8 cellular contexts compared by ENCODE assay signal in genomic region chr14:21068521-21069387, GRCh38. TPM values are rescaled to one million over a fixed set of nuclear protein-coding genes. Genes with fewer than 3 reads are reported as not detected.
DNase-seq lines count a peak whose midpoint lies in the region; ATAC-seq, FAIRE-seq and TF ChIP-seq lines count a peak whose summit lies in the region.

No MANE protein-coding gene starts in this region.

- H3K9me3 ChIP-seq in keratinocyte (ENCODE audit: control insufficient read depth, low read depth, low read length) = no peaks in the 10 kb centered on the region

- peak; percentile 79 for DNase-seq in GM10266 (ENCODE audit: extremely low spot score)
- DNase-seq in NCI-H146 (lab: John Stamatoyannopoulos, UW) = peak; percentile 63
- peak in 3 of 5 experiments; percentile 44 to 49 (median 49) for DNase-seq in T-helper 2 cell
- peak; percentile 84 for DNase-seq in cerebellar cortex (ENCODE audit: low spot score)
- DNase-seq in keratinocyte (ENCODE audit: low read depth, low spot score) = no peak

- TF ChIP-seq CTCF in GM10266 (IDR thresholded peaks at IDR 0.05; ENCODE audit: control insufficient read depth, insufficient read depth, low read depth, missing control alignments) (peak; percentile 69), keratinocyte (optimal IDR thresholded peaks at IDR 0.05 in 1 of 3, IDR thresholded peaks at IDR 0.05 in 1 of 3, conservative IDR thresholded peaks at IDR 0.05 in 1 of 3; ENCODE audit: extremely low read depth in 1 of 3, insufficient read depth in 2 of 3, low read length in 3 of 3) (peak; percentile 27 to 53 (median 47))

- H3K4me3 ChIP-seq in keratinocyte (ENCODE audit: control insufficient read depth in 2 of 3, extremely low read depth in 1 of 3, insufficient read depth in 2 of 3, low read depth in 1 of 3, low read length in 3 of 3) (no peak overlapping the region), skin epidermis (peak overlapping the region; percentile 48 to 72 (median 61))

- no peaks in the 10 kb centered on the region for H3K36me3 ChIP-seq in keratinocyte (ENCODE audit: control insufficient read depth in 2 of 2, extremely low read depth in 1 of 2, insufficient read depth in 2 of 2, low read length in 2 of 2)

- H3K9me1 ChIP-seq in keratinocyte (ENCODE audit: control insufficient read depth, extremely low read depth, insufficient read depth, low read length) = no peaks in the 10 kb centered on the region

- peaks cover 18% of the 10 kb centered on the region for H3K4me1 ChIP-seq in keratinocyte (ENCODE audit: control insufficient read depth, extremely low read depth, insufficient read depth, low read length)

- H3K27me3 ChIP-seq in keratinocyte (ENCODE audit: control insufficient read depth, extremely low read depth, insufficient read depth, low read length) = peaks cover 17% of the 10 kb centered on the region

- H3K27ac ChIP-seq in keratinocyte (ENCODE audit: control insufficient read depth, insufficient read depth, low read length) = no peak overlapping the region
- H3K27ac ChIP-seq in skin epidermis = peak overlapping the region in 18 of 21 experiments; percentile 23 to 94 (median 89)

- no peaks in the 10 kb centered on the region for H3K79me2 ChIP-seq in keratinocyte (ENCODE audit: control insufficient read depth, insufficient read depth, low read length)

- H4K20me1 ChIP-seq in keratinocyte (ENCODE audit: control insufficient read depth, extremely low read depth, insufficient read depth, low read length) = no peaks in the 10 kb centered on the region

- no peak for ATAC-seq in GM18498 (IDR thresholded peaks at IDR 0.05; ENCODE audit: unreplicated experiment)
- no peak for ATAC-seq in HG02970 (IDR thresholded peaks at IDR 0.05; ENCODE audit: low FRiP score, unreplicated experiment)

- no peak overlapping the region for H3K9ac ChIP-seq in keratinocyte (ENCODE audit: control insufficient read depth, extremely low read depth, insufficient read depth, low read length)

- peak overlapping the region; percentile 8 for H3K4me2 ChIP-seq in keratinocyte (ENCODE audit: control insufficient read depth, extremely low read depth, insufficient read depth, low read depth, low read length)

- dilution Hi-C loops in keratinocyte (cut with MboI; ENCODE audit: extremely low pct_ligation_motif_present, low sequenced_read_pairs) = no loop called here

- no peak for FAIRE-seq in keratinocyte (lab: Jason Lieb, UNC)

- H2AFZ ChIP-seq in keratinocyte (ENCODE audit: control insufficient read depth, low read length) = no peak overlapping the region

RNA-seq across cellular contexts. Expression of gene ARHGEF40, which starts 1.4 kb away (rescaled TPM):
- 8.7 to 14.4 TPM (median 11.9 TPM) in 3 replicates for polyA plus RNA-seq in keratinocyte
- 7.7 TPM for polyA plus RNA-seq in keratinocyte (2011; ENCODE audit: low read depth)
- 10.9 and 11.1 TPM in 2 replicates for polyA plus RNA-seq in keratinocyte (2011; cell fraction: cytosol; rRNA removed)
- polyA plus RNA-seq in keratinocyte (2011; cell fraction: nucleus; rRNA removed) = 34.3 and 52.7 TPM in 2 replicates
- 7.0 and 8.0 TPM in 2 replicates for polyA plus RNA-seq in keratinocyte (2012; ENCODE audit: low replicate concordance)
- 10.5 to 39.4 TPM (median 26.2 TPM) in 3 replicates for polyA minus RNA-seq in keratinocyte
- 9.4 TPM for polyA minus RNA-seq in keratinocyte (2011; cell fraction: cytosol; rRNA and poly(A)+ RNA removed)
- 14.1 and 16.1 TPM in 2 replicates for polyA minus RNA-seq in keratinocyte (2011; cell fraction: nucleus; rRNA and poly(A)+ RNA removed)

RNA-seq across cellular contexts. Expression of gene RNASE8, which starts 11.1 kb away (rescaled TPM):
- not detected in 3 replicates for polyA plus RNA-seq in keratinocyte
- polyA plus RNA-seq in keratinocyte (2011; ENCODE audit: low read depth) = 0.45 TPM
- not detected in 2 replicates for polyA plus RNA-seq in keratinocyte (2011; cell fraction: cytosol; rRNA removed)
- polyA plus RNA-seq in keratinocyte (2011; cell fraction: nucleus; rRNA removed) = not detected in 2 replicates
- polyA plus RNA-seq in keratinocyte (2012; ENCODE audit: low replicate concordance) = 0.63 TPM in 1 of 2 replicates, not detected in the other
- polyA minus RNA-seq in keratinocyte = not detected in 3 replicates
- polyA minus RNA-seq in keratinocyte (2011; cell fraction: cytosol; rRNA and poly(A)+ RNA removed) = not detected
- not detected in 2 replicates for polyA minus RNA-seq in keratinocyte (2011; cell fraction: nucleus; rRNA and poly(A)+ RNA removed)

RNA-seq across cellular contexts. Expression of gene RNASE7, which starts 26.6 kb away (rescaled TPM):
- polyA plus RNA-seq in keratinocyte = 17.4 to 36.6 TPM (median 19.0 TPM) in 3 replicates
- 169 TPM for polyA plus RNA-seq in keratinocyte (2011; ENCODE audit: low read depth)
- 19.3 and 22.8 TPM in 2 replicates for polyA plus RNA-seq in keratinocyte (2011; cell fraction: cytosol; rRNA removed)
- polyA plus RNA-seq in keratinocyte (2011; cell fraction: nucleus; rRNA removed) = 51.6 and 58.1 TPM in 2 replicates
- 24.5 and 513 TPM in 2 replicates for polyA plus RNA-seq in keratinocyte (2012; ENCODE audit: low replicate concordance)
- polyA minus RNA-seq in keratinocyte = 14.7 to 29.6 TPM (median 16.9 TPM) in 3 replicates
- 21.3 TPM for polyA minus RNA-seq in keratinocyte (2011; cell fraction: cytosol; rRNA and poly(A)+ RNA removed)
- polyA minus RNA-seq in keratinocyte (2011; cell fraction: nucleus; rRNA and poly(A)+ RNA removed) = 22.5 and 22.9 TPM in 2 replicates

RNA-seq across cellular contexts. Expression of gene ZNF219, which starts 29.7 kb away (rescaled TPM):
- 23.1 to 35.3 TPM (median 24.8 TPM) in 3 replicates for polyA plus RNA-seq in keratinocyte
- polyA plus RNA-seq in keratinocyte (2011; ENCODE audit: low read depth) = 3.3 TPM
- 13.6 and 54.2 TPM in 2 replicates for polyA plus RNA-seq in keratinocyte (2011; cell fraction: cytosol; rRNA removed)
- 92.2 and 119 TPM in 2 replicates for polyA plus RNA-seq in keratinocyte (2011; cell fraction: nucleus; rRNA removed)
- 23.8 and 28.7 TPM in 2 replicates for polyA plus RNA-seq in keratinocyte (2012; ENCODE audit: low replicate concordance)
- polyA minus RNA-seq in keratinocyte = 16.3 to 21.7 TPM (median 21.3 TPM) in 3 replicates
- 57.2 TPM for polyA minus RNA-seq in keratinocyte (2011; cell fraction: cytosol; rRNA and poly(A)+ RNA removed)
- polyA minus RNA-seq in keratinocyte (2011; cell fraction: nucleus; rRNA and poly(A)+ RNA removed) = 23.7 and 26.5 TPM in 2 replicates

RNA-seq across cellular contexts. Expression of gene TMEM253, which starts 32.1 kb away (rescaled TPM):
- 1.1 to 1.4 TPM (median 1.3 TPM) in 3 replicates for polyA plus RNA-seq in keratinocyte
- 1.2 TPM for polyA plus RNA-seq in keratinocyte (2011; ENCODE audit: low read depth)
- 0.74 and 1.1 TPM in 2 replicates for polyA plus RNA-seq in keratinocyte (2011; cell fraction: cytosol; rRNA removed)
- polyA plus RNA-seq in keratinocyte (2011; cell fraction: nucleus; rRNA removed) = 1.7 and 1.8 TPM in 2 replicates
- 1.4 and 2.1 TPM in 2 replicates for polyA plus RNA-seq in keratinocyte (2012; ENCODE audit: low replicate concordance)
- 0.63 to 1.9 TPM (median 1.2 TPM) in 3 replicates for polyA minus RNA-seq in keratinocyte
- not detected for polyA minus RNA-seq in keratinocyte (2011; cell fraction: cytosol; rRNA and poly(A)+ RNA removed)
- 0.53 TPM in 1 of 2 replicates, not detected in the other for polyA minus RNA-seq in keratinocyte (2011; cell fraction: nucleus; rRNA and poly(A)+ RNA removed)

Comparison
In these comparisons a context has a peak if more than half of its experiments do, and no peak if none do; other contexts are left out.
1. H3K4me3 ChIP-seq: peak in skin epidermis (7 of 7); none in keratinocyte (0 of 3).